ENCODE assay signal across 15 cellular contexts in genomic region chr22:43782448-43782847, GRCh38. TPM values are rescaled to one million over a fixed set of nuclear protein-coding genes. Genes with fewer than 3 reads are reported as not detected.
DNase-seq lines count a peak whose midpoint lies in the region; ATAC-seq and TF ChIP-seq lines count a peak whose summit lies in the region.
"Had no signal": no experiment of that assay in that cellular context is flagged by ENCODE, and none has a peak within 500 bp of the region (broad histone marks: within the 10 kb centered on the region; RNA-seq: fewer than 3 reads in every experiment).

No MANE protein-coding gene starts in this region.

- H3K4me3 ChIP-seq in SK-N-SH (ENCODE audit: low read depth in 2 of 2, low read length in 1 of 2) (no peak overlapping the region), adipocyte (ENCODE audit: low read length) (no peak overlapping the region), fibroblast of the aortic adventitia (ENCODE audit: low read depth, low read length) (no peak overlapping the region)
- H3K4me3 ChIP-seq: BLaER1 had no signal

- TF ChIP-seq RAD21 in SK-N-SH (IDR thresholded peaks at IDR 0.05; ENCODE audit: low read length) = no peak

- ATAC-seq in SK-N-SH treated with all-trans-retinoic acid at 6 μM for 48 hours = no peak
- ATAC-seq: HCT116 had no signal

- no peaks in the 10 kb centered on the region for H3K9me2 ChIP-seq in SK-N-SH

- H3K27me3 ChIP-seq in SK-N-SH (ENCODE audit: insufficient read depth) = no peaks in the 10 kb centered on the region
- H3K27me3 ChIP-seq in adipocyte (replicated peaks; ENCODE audit: control insufficient read depth, insufficient read depth, low read length) = no peaks in the 10 kb centered on the region
- H3K27me3 ChIP-seq: BLaER1 had no signal

- no peaks in the 10 kb centered on the region for H3K9me3 ChIP-seq in SK-N-SH
- no peaks in the 10 kb centered on the region for H3K9me3 ChIP-seq in adipocyte (ENCODE audit: control insufficient read depth, low read length)
- H3K9me3 ChIP-seq: BLaER1 had no signal

- no peaks in the 10 kb centered on the region for H3K36me3 ChIP-seq in SK-N-SH (replicated peaks in 1 of 2; ENCODE audit: control insufficient read depth in 1 of 2, insufficient read depth in 2 of 2, low read length in 1 of 2)
- no peaks in the 10 kb centered on the region for H3K36me3 ChIP-seq in adipocyte (ENCODE audit: control insufficient read depth, insufficient read depth, low read length, severe bottlenecking)
- H3K36me3 ChIP-seq: BLaER1 had no signal

- POLR2A ChIA-PET in SK-N-SH (lab: Yijun Ruan, JAX) = no interaction called here

- H3K4me1 ChIP-seq in SK-N-SH (ENCODE audit: control insufficient read depth in 1 of 2, insufficient read depth in 2 of 2, low read depth in 1 of 2, low read length in 1 of 2) (no peaks in the 10 kb centered on the region), adipocyte (ENCODE audit: control insufficient read depth, insufficient read depth, low read length) (peaks cover 13% of the 10 kb centered on the region)
- H3K4me1 ChIP-seq: BLaER1, Caco-2 had no signal

- H3K9ac ChIP-seq in SK-N-SH (no peak overlapping the region), adipocyte (ENCODE audit: low read length) (no peak overlapping the region)
- H3K9ac ChIP-seq: BLaER1 had no signal

- TF ChIP-seq EP300 in SK-N-SH (IDR thresholded peaks at IDR 0.05; ENCODE audit: borderline replicate concordance in 1 of 2, low read depth in 1 of 2, low read length in 1 of 2) = no peak

- 36% methylated on average over 3 of the region's 3 CpGs for WGBS in SK-N-SH (ENCODE audit: low lambda C conversion rate)

- CTCF ChIA-PET in SK-N-SH (lab: Yijun Ruan, JAX) = interaction anchor here (1.0 kb wide), 1 partner anchor 103 kb away, joined by 3 read pairs; no protein-coding TSS in a partner anchor

- TF ChIP-seq CTCF in SK-N-SH (IDR thresholded peaks at IDR 0.05) = no peak
- TF ChIP-seq CTCF in fibroblast of the aortic adventitia (IDR thresholded peaks at IDR 0.05; ENCODE audit: insufficient read depth, low read length) = no peak

- no peak overlapping the region for H3K4me2 ChIP-seq in SK-N-SH
- H3K4me2 ChIP-seq: BLaER1 had no signal

- no peak overlapping the region for H3K27ac ChIP-seq in SK-N-SH (ENCODE audit: low read depth in 2 of 2, low read length in 1 of 2)
- H3K27ac ChIP-seq: 22Rv1, BLaER1 had no signal

- DNase-seq in SK-N-SH (no peak), adipocyte (ENCODE audit: low read depth) (peak; percentile 45), fibroblast of the aortic adventitia (ENCODE audit: low read depth) (peak; percentile 45), NCI-H774 (lab: John Stamatoyannopoulos, UW) (no peak), nucleus accumbens (lab: John Stamatoyannopoulos, UW) (no peak)
- no peak for DNase-seq in activated CD8-positive, alpha-beta memory T cell treated with anti-CD3 and anti-CD28 coated beads for 24 hours
- DNase-seq: AML-193; Caco-2; CD8-positive, alpha-beta memory T cell; DND-41; GF-D8 had no signal

- H4K20me1 ChIP-seq in SK-N-SH (ENCODE audit: insufficient read depth) = no peaks in the 10 kb centered on the region
- H4K20me1 ChIP-seq: BLaER1 had no signal

- H2AFZ ChIP-seq in SK-N-SH (ENCODE audit: low read depth) = no peak overlapping the region

- H3F3A ChIP-seq in SK-N-SH (replicated peaks; ENCODE audit: insufficient read depth) = no peaks in the 10 kb centered on the region

- no peaks in the 10 kb centered on the region for H3K79me2 ChIP-seq in SK-N-SH (ENCODE audit: insufficient read depth)

TF ChIP-seq in SK-N-SH, 30 proteins besides CTCF, POLR2A, EP300 and RAD21:
- no peak for TF ChIP-seq SMC3 (IDR thresholded peaks at IDR 0.05; ENCODE audit: low read depth, low read length)
- 0 out of 2 replicates have a peak, but pooled peaks have one; percentile 5 for TF ChIP-seq JUND (IDR thresholded peaks at IDR 0.05)
- TF ChIP-seq FOSL2 (IDR thresholded peaks at IDR 0.05; ENCODE audit: borderline replicate concordance, low read depth) = peak; percentile 28; the same call in 1 of the 2 replicates

TF ChIP-seq in SK-N-SH treated with all-trans-retinoic acid at 6 μM for 48 hours, 23 proteins besides CTCF, POLR2A, EP300 and RAD21 (continues in another document):
- TF ChIP-seq PATZ1 (CRISPR knock-in tag; IDR thresholded peaks at IDR 0.05; ENCODE audit: borderline replicate concordance) (no peak), CSRNP3 (CRISPR knock-in tag; IDR thresholded peaks at IDR 0.05) (no peak), RARB (CRISPR knock-in tag; IDR thresholded peaks at IDR 0.05) (no peak), ESRRG (CRISPR knock-in tag; IDR thresholded peaks at IDR 0.05) (no peak), ZFP30 (CRISPR knock-in tag; IDR thresholded peaks at IDR 0.05) (no peak), OSR1 (CRISPR knock-in tag; IDR thresholded peaks at IDR 0.05) (no peak), GLIS3 (CRISPR knock-in tag; IDR thresholded peaks at IDR 0.05) (no peak), SNAI2 (CRISPR knock-in tag; IDR thresholded peaks at IDR 0.05) (no peak), ZNF8 (CRISPR knock-in tag; IDR thresholded peaks at IDR 0.05) (no peak), ZFP3 (CRISPR knock-in tag; IDR thresholded peaks at IDR 0.05) (no peak), ZNF70 (CRISPR knock-in tag; IDR thresholded peaks at IDR 0.05) (no peak), CREB5 (CRISPR knock-in tag; IDR thresholded peaks at IDR 0.05; ENCODE audit: low read depth) (no peak), TSHZ2 (CRISPR knock-in tag; IDR thresholded peaks at IDR 0.05) (no peak), PPARA (CRISPR knock-in tag; IDR thresholded peaks at IDR 0.05; ENCODE audit: borderline replicate concordance) (no peak), TCF4 (CRISPR knock-in tag; IDR thresholded peaks at IDR 0.05; ENCODE audit: borderline replicate concordance) (no peak), ZC3H10 (CRISPR knock-in tag; IDR thresholded peaks at IDR 0.05) (no peak)

RNA-seq across cellular contexts. Expression of gene EFCAB6, which starts 29.7 kb away (rescaled TPM):
- 0.41 and 0.46 TPM in 2 replicates for polyA plus RNA-seq in SK-N-SH (2012; rRNA removed)
- polyA plus RNA-seq in SK-N-SH (2012; cell fraction: cytosol; rRNA removed) = 0.63 and 0.86 TPM in 2 replicates
- 0.90 and 0.91 TPM in 2 replicates for polyA plus RNA-seq in SK-N-SH (2012; cell fraction: nucleus; rRNA removed)
- total RNA-seq in fibroblast of the aortic adventitia (ENCODE audit: low replicate concordance) = 2.5 and 2.7 TPM in 2 replicates
- total RNA-seq: Caco-2 had no signal

Comparison
In these comparisons a context has a peak if more than half of its experiments do, and no peak if none do; other contexts are left out.
1. DNase-seq: peak in adipocyte (single experiment) and fibroblast of the aortic adventitia (single experiment); none in SK-N-SH (single experiment), NCI-H774 (single experiment), activated CD8-positive, alpha-beta memory T cell treated with anti-CD3 and anti-CD28 coated beads for 24 hours (single experiment) and nucleus accumbens (0 of 56).